Comparison of ENCODE assay signal across 28 cellular contexts in the genomic region with DNA sequence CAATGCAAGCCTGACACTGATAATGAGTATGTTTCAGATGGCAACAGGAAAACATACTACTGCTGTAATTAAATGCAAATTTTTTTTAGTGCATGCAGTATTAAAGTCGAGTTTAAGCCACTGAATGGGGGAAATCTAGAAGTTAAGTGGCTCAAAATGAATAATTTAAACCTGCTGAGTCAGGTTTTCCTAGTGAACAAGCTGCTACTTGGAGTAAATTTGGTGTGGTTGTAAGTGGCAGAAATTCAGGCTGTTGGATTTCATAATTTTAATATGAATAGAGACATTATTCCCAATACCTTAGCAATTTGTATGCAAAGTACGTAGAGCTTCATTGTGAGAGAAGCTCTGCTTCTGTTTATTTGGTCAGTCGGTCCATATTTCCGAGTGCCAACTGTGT.
"Had no signal": no experiment of that assay in that cellular context is flagged by ENCODE, and none has a peak within 500 bp of the region (broad histone marks: within the 10 kb centered on the region; RNA-seq: fewer than 3 reads in every experiment).

No MANE protein-coding gene starts in this region.

- H3K27me3 Mint-ChIP-seq: memory B cell; naive B cell; stimulated activated memory B cell treated with anti-CD40 and anti-IgM and Interleukin-4, amounts not matched to agents 10 μg/mL and 1 μg/mL and 100 μg/mL, for 72 hours had no signal

- H3K4me1 ChIP-seq: gastrocnemius medialis, psoas muscle, testis, tibial artery had no signal

- ATAC-seq: esophagus mucosa; gastrocnemius medialis; left lobe of liver; mucosa of descending colon; natural killer cell treated with Interleukin-12 subunit alpha and Interleukin-12 subunit beta and Interleukin-15 and Interleukin-18, amount 100 ng/mL, for 72 hours; psoas muscle; right cardiac atrium; stimulated activated memory B cell treated with anti-CD40 and anti-IgM and Interleukin-4, amounts not matched to agents 10 μg/mL and 1 μg/mL and 100 μg/mL, for 72 hours; stimulated activated naive CD8-positive, alpha-beta T cell treated with anti-CD3 and anti-CD28 coated beads, Interleukin-15, Interleukin-2, amounts not matched to agents 100 U/mL and 50 U/mL, for 24 hours had no signal

- H3K27ac ChIP-seq: dorsolateral prefrontal cortex, epithelial cell of prostate, gastrocnemius medialis, hepatocyte, psoas muscle, skin epidermis, spleen, testis, tibial artery had no signal

- H3K36me3 Mint-ChIP-seq: memory B cell; mesothelial cell of epicardium; naive B cell; natural killer cell treated with Interleukin-12 subunit alpha and Interleukin-12 subunit beta and Interleukin-15 and Interleukin-18, amount 100 ng/mL, for 72 hours; stimulated activated memory B cell treated with anti-CD40 and anti-IgM and Interleukin-4, amounts not matched to agents 10 μg/mL and 1 μg/mL and 100 μg/mL, for 72 hours; type B pancreatic cell had no signal

- H2AFZ ChIP-seq: hepatocyte had no signal

- H3K36me3 ChIP-seq: gastrocnemius medialis, tibial artery had no signal

- H3K4me2 ChIP-seq: hepatocyte had no signal

- H3K79me2 ChIP-seq: hepatocyte had no signal

- H3K9me3 ChIP-seq: gastrocnemius medialis, mucosa of descending colon, psoas muscle, spleen, testis, tibial artery had no signal

- H3K9me3 Mint-ChIP-seq: memory B cell; mesothelial cell of epicardium; naive B cell; natural killer cell treated with Interleukin-12 subunit alpha and Interleukin-12 subunit beta and Interleukin-15 and Interleukin-18, amount 100 ng/mL, for 72 hours; neural crest cell; stimulated activated memory B cell treated with anti-CD40 and anti-IgM and Interleukin-4, amounts not matched to agents 10 μg/mL and 1 μg/mL and 100 μg/mL, for 72 hours; type B pancreatic cell had no signal

- H3K27me3 ChIP-seq: dorsolateral prefrontal cortex, gastrocnemius medialis, hepatocyte, spleen, testis, tibial artery had no signal

- H3K4me3 Mint-ChIP-seq: memory B cell; mesothelial cell of epicardium; naive B cell; natural killer cell treated with Interleukin-12 subunit alpha and Interleukin-12 subunit beta and Interleukin-15 and Interleukin-18, amount 100 ng/mL, for 72 hours; neural crest cell; stimulated activated memory B cell treated with anti-CD40 and anti-IgM and Interleukin-4, amounts not matched to agents 10 μg/mL and 1 μg/mL and 100 μg/mL, for 72 hours; type B pancreatic cell had no signal

- H3K4me3 ChIP-seq: dorsolateral prefrontal cortex, gastrocnemius medialis, hepatocyte, lung, mucosa of descending colon, psoas muscle, skin epidermis, spleen, testis, tibial artery had no signal

- H3K27ac Mint-ChIP-seq: memory B cell; mesothelial cell of epicardium; stimulated activated memory B cell treated with anti-CD40 and anti-IgM and Interleukin-4, amounts not matched to agents 10 μg/mL and 1 μg/mL and 100 μg/mL, for 72 hours; type B pancreatic cell had no signal

- DNase-seq: dorsolateral prefrontal cortex; effector CD4-positive, alpha-beta T cell; foreskin fibroblast; gastrocnemius medialis; head of caudate nucleus; kidney; mucosa of descending colon; naive B cell; psoas muscle; right cardiac atrium; spleen; stimulated activated CD4-positive, alpha-beta T cell treated with anti-CD3 and anti-CD28 coated beads, Interleukin-4, amount 100 ng/mL, for 4 hours; stimulated activated naive CD8-positive, alpha-beta T cell treated with anti-CD3 and anti-CD28 coated beads, Interleukin-15, Interleukin-2, amounts not matched to agents 100 U/mL and 50 U/mL, for 24 hours; substantia nigra; testis; tibial artery had no signal

- H3K4me1 Mint-ChIP-seq: mesothelial cell of epicardium, neural crest cell had no signal
